In the genomic region with DNA sequence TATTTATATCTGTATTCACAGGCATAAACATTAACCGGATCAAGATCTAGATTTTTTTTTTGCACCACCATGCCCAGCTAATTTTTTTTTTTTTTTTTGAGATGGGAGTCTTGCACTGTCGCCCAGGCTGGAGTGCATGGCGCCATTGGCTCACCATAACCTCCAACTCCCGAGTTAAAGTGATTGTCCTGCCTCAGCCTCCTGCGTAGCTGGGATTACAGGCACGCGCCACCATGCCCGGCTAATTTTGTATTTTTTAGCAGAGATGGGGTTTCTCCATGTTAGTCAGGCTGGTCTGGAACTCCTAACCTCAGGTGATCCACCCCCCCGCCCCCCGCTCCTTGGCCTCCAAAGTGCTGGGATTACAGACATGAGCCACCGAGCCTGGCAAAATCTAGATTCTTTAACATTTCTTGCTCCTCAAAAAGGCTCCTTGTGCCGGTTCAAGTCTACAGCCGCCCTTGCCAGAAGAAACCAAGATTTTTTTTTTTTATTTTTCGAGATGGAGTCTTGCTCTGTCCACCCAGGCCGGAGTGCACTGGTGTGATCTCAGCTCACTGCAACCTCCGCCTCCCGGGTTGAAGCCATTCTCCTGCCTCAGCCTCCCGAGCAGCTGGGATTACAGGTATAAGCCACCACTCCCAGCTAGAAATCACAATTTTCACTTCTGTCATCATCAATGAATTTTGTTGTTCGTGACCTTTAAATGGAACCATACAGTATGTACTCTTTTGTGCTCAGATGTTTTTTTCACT, we compare ENCODE assay signal across 13 cellular contexts. TPM values are rescaled to one million over a fixed set of nuclear protein-coding genes. Genes with fewer than 3 reads are reported as not detected.
DNase-seq lines count a peak whose midpoint lies in the region; ATAC-seq lines count a peak whose summit lies in the region.
"Had no signal": no experiment of that assay in that cellular context is flagged by ENCODE, and none has a peak within 500 bp of the region (broad histone marks: within the 10 kb centered on the region; RNA-seq: fewer than 3 reads in every experiment).

No MANE protein-coding gene starts in this region.

- H3K4me1 Mint-ChIP-seq in activated T-helper 17 cell treated with anti-CD3 and anti-CD28 coated beads, Interleukin-2, amount 50 U/mL, for 72 hours, result peaks cover 11% of the 10 kb centered on the region
- H3K4me1 Mint-ChIP-seq in naive thymus-derived CD8-positive, alpha-beta T cell, result peaks cover 10 to 43% (median 29%) of the 10 kb centered on the region in 4 donors

- no peaks in the 10 kb centered on the region for H3K27me3 Mint-ChIP-seq in activated T-helper 17 cell treated with anti-CD3 and anti-CD28 coated beads, Interleukin-2, amount 50 U/mL, for 72 hours
- H3K27me3 Mint-ChIP-seq in naive thymus-derived CD8-positive, alpha-beta T cell, result no peaks in the 10 kb centered on the region

- peaks cover 48 to 86% (median 80%) of the 10 kb centered on the region in 10 experiments for H3K4me1 ChIP-seq in BLaER1 treated with 17β-estradiol and CSF1 and Interleukin-3, amounts not matched to agents 10 nM and 100 nM
- H3K4me1 ChIP-seq: foreskin keratinocyte had no signal

- peak overlapping the region in 7 of 10 experiments; percentile 2 to 47 (median 42); a peak in 10 of 20 replicates for H3K4me3 ChIP-seq in BLaER1 treated with 17β-estradiol and CSF1 and Interleukin-3, amounts not matched to agents 10 nM and 100 nM
- H3K4me3 ChIP-seq: right atrium auricular region had no signal

- POLR2A ChIA-PET in naive thymus-derived CD8-positive, alpha-beta T cell (lab: Charles Lee), result interaction anchor here (0.8 to 6.4 kb wide), 5 partner anchors 12 to 39 kb away, joined by 3 to 86 read pairs (median 3); a partner anchor contains a TSS

- H3K9me3 Mint-ChIP-seq in activated T-helper 17 cell treated with anti-CD3 and anti-CD28 coated beads, Interleukin-2, amount 50 U/mL, for 72 hours, result no peaks in the 10 kb centered on the region
- no peaks in the 10 kb centered on the region for H3K9me3 Mint-ChIP-seq in naive thymus-derived CD8-positive, alpha-beta T cell

- peak overlapping the region in 10 of 11 experiments; percentile 31 to 84 (median 74); a peak in 17 of 22 replicates for H3K9ac ChIP-seq in BLaER1 treated with 17β-estradiol and CSF1 and Interleukin-3, amounts not matched to agents 10 nM and 100 nM

- peak overlapping the region in 10 of 11 experiments; percentile 52 to 97 (median 90); a peak in 20 of 22 replicates for H3K27ac ChIP-seq in BLaER1 treated with 17β-estradiol and CSF1 and Interleukin-3, amounts not matched to agents 10 nM and 100 nM
- H3K27ac ChIP-seq: foreskin keratinocyte, right atrium auricular region had no signal

- peak overlapping the region; percentile 65 to 90 (median 86) for H3K4me2 ChIP-seq in BLaER1 treated with 17β-estradiol and CSF1 and Interleukin-3, amounts not matched to agents 10 nM and 100 nM

- peaks cover 33% of the 10 kb centered on the region for H3K36me3 Mint-ChIP-seq in activated T-helper 17 cell treated with anti-CD3 and anti-CD28 coated beads, Interleukin-2, amount 50 U/mL, for 72 hours (ENCODE audit: low read depth)
- H3K36me3 Mint-ChIP-seq in naive thymus-derived CD8-positive, alpha-beta T cell, result peaks cover 0 to 2% (median 0%) of the 10 kb centered on the region in 3 donors

- H3K27me3 ChIP-seq in BLaER1 treated with 17β-estradiol and CSF1 and Interleukin-3, amounts not matched to agents 10 nM and 100 nM, result no peaks in the 10 kb centered on the region
- H3K27me3 ChIP-seq: foreskin keratinocyte, right atrium auricular region had no signal

- no peaks in the 10 kb centered on the region for H4K20me1 ChIP-seq in BLaER1 treated with 17β-estradiol and CSF1 and Interleukin-3, amounts not matched to agents 10 nM and 100 nM

- peak overlapping the region; percentile 89 for H3K4me3 Mint-ChIP-seq in activated T-helper 17 cell treated with anti-CD3 and anti-CD28 coated beads, Interleukin-2, amount 50 U/mL, for 72 hours
- H3K4me3 Mint-ChIP-seq in naive thymus-derived CD8-positive, alpha-beta T cell, result peak overlapping the region; percentile 69 to 86 (median 76)

- H3K36me3 ChIP-seq in BLaER1 treated with 17β-estradiol and CSF1 and Interleukin-3, amounts not matched to agents 10 nM and 100 nM, result peaks cover 0 to 9% (median 3%) of the 10 kb centered on the region in 11 experiments; a peak in 6 of 22 replicates
- H3K36me3 ChIP-seq: right atrium auricular region had no signal

- H3K27ac Mint-ChIP-seq in activated T-helper 17 cell treated with anti-CD3 and anti-CD28 coated beads, Interleukin-2, amount 50 U/mL, for 72 hours, result peak overlapping the region; percentile 99
- H3K27ac Mint-ChIP-seq in naive thymus-derived CD8-positive, alpha-beta T cell, result peak overlapping the region; percentile 87 to 94 (median 92)

- peaks cover 0 to 7% (median 0%) of the 10 kb centered on the region in 11 experiments; a peak in 5 of 22 replicates for H3K9me3 ChIP-seq in BLaER1 treated with 17β-estradiol and CSF1 and Interleukin-3, amounts not matched to agents 10 nM and 100 nM (replicated peaks in 1 of 11)
- H3K9me3 ChIP-seq: right atrium auricular region had no signal

- ATAC-seq in activated T-helper 17 cell treated with anti-CD3 and anti-CD28 coated beads, Interleukin-2, amount 50 U/mL, for 72 hours (replicated peaks), result no peak
- ATAC-seq in naive thymus-derived CD8-positive, alpha-beta T cell, result no peak
- no peak for ATAC-seq in HG02973 (IDR thresholded peaks at IDR 0.05; ENCODE audit: unreplicated experiment)
- ATAC-seq in HG03097 (IDR thresholded peaks at IDR 0.05; ENCODE audit: low FRiP score, unreplicated experiment), result no peak
- no peak for ATAC-seq in HG03280 (IDR thresholded peaks at IDR 0.05; ENCODE audit: unreplicated experiment)
- ATAC-seq: foreskin keratinocyte had no signal

- peak; percentile 8 for DNase-seq in G401 (ENCODE audit: low spot score)
- DNase-seq in naive thymus-derived CD8-positive, alpha-beta T cell, result no peak
- DNase-seq in stimulated activated naive CD4-positive, alpha-beta T cell treated with Interleukin-2 at 50 U/mL for 16 hours (lab: John Stamatoyannopoulos, UW), result no peak
- DNase-seq: foreskin keratinocyte; NCI-H1694; NCI-H526 treated with DMSO at 0.1 percent for 48 hours; stimulated activated CD4-positive, alpha-beta T cell treated with anti-CD3 and anti-CD28 coated beads, Interleukin-4, amount 100 ng/mL, for 24 hours had no signal

- in situ Hi-C loops in G401 (cut with HindIII; ENCODE audit: low sequenced_read_pairs), result no loop called here

RNA-seq across cellular contexts. Expression of a gene that starts 36.9 kb away (rescaled TPM):
- 32.5 and 32.9 TPM in 2 replicates for total RNA-seq in G401 (2014; rRNA removed; shearing (Covaris generic))
- 1,000 to 10,000 TPM in 1 of 2 donors, 100 to 1,000 TPM in 1; 296 to 1,246 TPM for total RNA-seq in activated T-helper 17 cell treated with anti-CD3 and anti-CD28 coated beads, Interleukin-2, amount 50 U/mL, for 72 hours
- 100 to 1,000 TPM; 108 to 115 TPM for total RNA-seq in naive thymus-derived CD8-positive, alpha-beta T cell
- polyA plus RNA-seq in naive thymus-derived CD8-positive, alpha-beta T cell, result 10 to 100 TPM; 47.6 to 88.0 (median 71.8) TPM

RNA-seq across cellular contexts. Expression of a gene that starts 59.6 kb away (rescaled TPM):
- total RNA-seq in G401 (2014; rRNA removed; shearing (Covaris generic)), result 3.4 and 8.1 TPM in 2 replicates
- total RNA-seq in activated T-helper 17 cell treated with anti-CD3 and anti-CD28 coated beads, Interleukin-2, amount 50 U/mL, for 72 hours, result 10 to 100 TPM; 14.3 to 15.1 TPM
- 10 to 100 TPM; 26.6 to 27.1 TPM for total RNA-seq in naive thymus-derived CD8-positive, alpha-beta T cell
- 10 to 100 TPM in 1 of 3 donors, 1 to 10 TPM in 2; 6.7 to 14.4 (median 9.7) TPM for polyA plus RNA-seq in naive thymus-derived CD8-positive, alpha-beta T cell
